In genomic region chr2:240418311-240418710, GRCh38 we compare ENCODE assay signal across 25 cellular contexts. TPM values are rescaled to one million over a fixed set of nuclear protein-coding genes. Genes with fewer than 3 reads are reported as not detected.
DNase-seq lines count a peak whose midpoint lies in the region; ATAC-seq, FAIRE-seq and TF ChIP-seq lines count a peak whose summit lies in the region.
"Had no signal": no experiment of that assay in that cellular context is flagged by ENCODE, and none has a peak within 500 bp of the region (broad histone marks: within the 10 kb centered on the region; RNA-seq: fewer than 3 reads in every experiment).

No MANE protein-coding gene starts in this region.

- CTCF ChIA-PET in IMR-90 (lab: Yijun Ruan, JAX), result no interaction called here
- CTCF ChIA-PET in HepG2 (lab: Yijun Ruan, JAX; ENCODE audit: low intra/inter-chr PET ratio, low total read pairs), result no interaction called here

- POLR2A ChIA-PET in IMR-90 (lab: Charles Lee; ENCODE audit: unreplicated experiment), result no interaction called here
- POLR2A ChIA-PET in HepG2 (lab: Yijun Ruan, JAX), result no interaction called here

- H3K36me3 ChIP-seq in IMR-90 (ENCODE audit: control insufficient read depth, insufficient read depth, low read length), result no peaks in the 10 kb centered on the region
- H3K36me3 ChIP-seq in HepG2 (replicated peaks in 1 of 2; ENCODE audit: control insufficient read depth in 1 of 2, insufficient read depth in 2 of 2, low read length in 2 of 2), result no peaks in the 10 kb centered on the region
- H3K36me3 ChIP-seq: HAP-1, MG63, SJSA1 had no signal

- ATAC-seq in IMR-90 (ENCODE audit: low read depth), result no peak
- ATAC-seq in HepG2, result no peak
- no peak for ATAC-seq in activated T-cell treated with anti-CD3 and anti-CD28 coated beads, Interleukin-2, amount 50 U/mL, for 4 hours
- ATAC-seq: GM23338 had no signal

- no peak overlapping the region for H2BK15ac ChIP-seq in IMR-90 (ENCODE audit: low read depth, low read length)

- H3K9me1 ChIP-seq in IMR-90 (ENCODE audit: insufficient read depth, low read length), result no peaks in the 10 kb centered on the region

- no peak overlapping the region for H3K18ac ChIP-seq in IMR-90 (ENCODE audit: low read depth, low read length)

- H3K27ac Mint-ChIP-seq in activated T-cell treated with anti-CD3 and anti-CD28 coated beads, Interleukin-2, amount 50 U/mL, for 24 hours, result no peak overlapping the region
- H3K27ac Mint-ChIP-seq: CD4-positive, alpha-beta T cell; GM23338 had no signal

- H3K4me3 ChIP-seq in IMR-90 (ENCODE audit: insufficient read depth, low read depth, low read length), result no peak overlapping the region
- no peak overlapping the region for H3K4me3 ChIP-seq in HepG2 (replicated peaks in 1 of 3; ENCODE audit: insufficient read depth in 1 of 3, low read depth in 2 of 3, low read length in 3 of 3)
- H3K4me3 ChIP-seq: BLaER1 treated with 17β-estradiol and CSF1 and Interleukin-3, amounts not matched to agents 10 nM and 100 nM; GM23338; HAP-1; MG63; SJSA1 had no signal

- H3K56ac ChIP-seq in IMR-90 (ENCODE audit: extremely low read depth, insufficient read depth, low read length), result no peak overlapping the region

- H4K5ac ChIP-seq in IMR-90 (ENCODE audit: low read depth, low read length), result no peak overlapping the region

- H3K79me2 ChIP-seq in HepG2 (ENCODE audit: insufficient read depth, low read length), result no peaks in the 10 kb centered on the region

- no peak overlapping the region for H3K9ac ChIP-seq in IMR-90 (ENCODE audit: low read depth, low read length)
- no peak overlapping the region for H3K9ac ChIP-seq in HepG2 (ENCODE audit: insufficient read depth, low read depth, low read length)
- H3K9ac ChIP-seq: BLaER1 treated with 17β-estradiol and CSF1 and Interleukin-3, amounts not matched to agents 10 nM and 100 nM had no signal

- H2AK5ac ChIP-seq in IMR-90 (ENCODE audit: low read depth, low read length), result no peak overlapping the region

- no peak overlapping the region for H2BK5ac ChIP-seq in IMR-90 (ENCODE audit: low read depth, low read length, poor library complexity, severe bottlenecking)

- H3K14ac ChIP-seq in IMR-90 (replicated peaks; ENCODE audit: low read depth, low read length), result no peak overlapping the region

- no peak overlapping the region for H2BK20ac ChIP-seq in IMR-90 (ENCODE audit: low read depth, low read length)

- TF ChIP-seq RAD21 in IMR-90 (IDR thresholded peaks at IDR 0.05; ENCODE audit: low read length), result no peak
- no peak for TF ChIP-seq RAD21 in HepG2 (CRISPR knock-in tag; IDR thresholded peaks at IDR 0.05)

- no peaks in the 10 kb centered on the region for H3K4me1 Mint-ChIP-seq in activated T-cell treated with anti-CD3 and anti-CD28 coated beads, Interleukin-2, amount 50 U/mL, for 24 hours (ENCODE audit: low read depth)
- no peaks in the 10 kb centered on the region for H3K4me1 Mint-ChIP-seq in activated T-cell treated with anti-CD3 and anti-CD28 coated beads, Interleukin-2, amount 50 U/mL, for 4 hours (ENCODE audit: low read depth)
- H3K4me1 Mint-ChIP-seq: GM23338 had no signal

- no peaks in the 10 kb centered on the region for H3K79me1 ChIP-seq in IMR-90 (ENCODE audit: low read depth in 1 of 2, low read length in 2 of 2)

- TF ChIP-seq EP300 in HepG2 (IDR thresholded peaks at IDR 0.05; ENCODE audit: low read depth in 2 of 2, low read length in 2 of 2) (no peak), HepG2 (CRISPR knock-in tag; IDR thresholded peaks at IDR 0.05; ENCODE audit: borderline replicate concordance) (no peak)

- peaks cover 10% of the 10 kb centered on the region for H3K9me3 Mint-ChIP-seq in activated T-cell treated with anti-CD3 and anti-CD28 coated beads, Interleukin-2, amount 50 U/mL, for 24 hours
- H3K9me3 Mint-ChIP-seq in activated T-cell treated with anti-CD3 and anti-CD28 coated beads, Interleukin-2, amount 50 U/mL, for 4 hours, result peaks cover 13% of the 10 kb centered on the region

- H3K23ac ChIP-seq in IMR-90 (ENCODE audit: low read depth, low read length), result no peak overlapping the region

- H2AK9ac ChIP-seq in IMR-90 (replicated peaks; ENCODE audit: low read depth, low read length, poor library complexity), result no peak overlapping the region

- dilution Hi-C loops in IMR-90 (cut with HindIII; ENCODE audit: low sequenced_read_pairs, unreplicated experiment), result no loop called here

- H4K20me1 ChIP-seq in IMR-90 (ENCODE audit: insufficient read depth, low read length), result no peaks in the 10 kb centered on the region
- no peaks in the 10 kb centered on the region for H4K20me1 ChIP-seq in HepG2 (ENCODE audit: insufficient read depth, low read length)
- H4K20me1 ChIP-seq: BLaER1 treated with 17β-estradiol and CSF1 and Interleukin-3, amounts not matched to agents 10 nM and 100 nM had no signal

- FAIRE-seq in HepG2 (lab: Jason Lieb, UNC), result no peak
- FAIRE-seq: A204.1, GM18507, HTR-8/SVneo had no signal

- H3K27ac ChIP-seq in IMR-90 (ENCODE audit: insufficient read depth, low read length) (no peak overlapping the region), HepG2 (ENCODE audit: extremely low read length, insufficient read depth, low read length) (no peak overlapping the region)
- H3K27ac ChIP-seq: BLaER1 treated with 17β-estradiol and CSF1 and Interleukin-3, amounts not matched to agents 10 nM and 100 nM; SJSA1 had no signal

- in situ Hi-C loops in IMR-90 (cut with MboI; ENCODE audit: low sequenced_read_pairs), result no loop called here
- in situ Hi-C loops in HepG2 (cut with HindIII; ENCODE audit: extremely low pct_ligation_motif_present, low pct_unique_long_range_greater_than_20kb), result no loop called here

- intact Hi-C loops in IMR-90 (cut with micrococcal nuclease), result no loop called here
- intact Hi-C loops in HepG2 (cut with micrococcal nuclease; ENCODE audit: unreplicated experiment), result loop anchor here (5.0 kb wide), 1 partner anchor 106 kb away; no protein-coding TSS in a partner anchor

- H3K4me2 ChIP-seq in IMR-90 (ENCODE audit: low read depth, low read length) (no peak overlapping the region), HepG2 (ENCODE audit: low read depth, low read length) (no peak overlapping the region)
- H3K4me2 ChIP-seq: BLaER1 treated with 17β-estradiol and CSF1 and Interleukin-3, amounts not matched to agents 10 nM and 100 nM; GM23338 had no signal

- WGBS in IMR-90 (ENCODE audit: extremely low coverage in 2 of 2, insufficient read length in 1 of 2), 2 experiments, result no CpG with 5 or more reads among the region's 1 CpG
- 0% methylated on average over 1 of the region's 1 CpG for WGBS in HepG2 (ENCODE audit: low lambda C conversion rate)

- no peak for TF ChIP-seq POLR2A in IMR-90 (IDR thresholded peaks at IDR 0.05; ENCODE audit: low read depth, low read length)
- no peak for TF ChIP-seq POLR2A in HepG2 (IDR thresholded peaks at IDR 0.05; ENCODE audit: insufficient read depth in 1 of 2, low read depth in 2 of 2, low read length in 2 of 2)

- no peak overlapping the region for H2BK120ac ChIP-seq in IMR-90 (ENCODE audit: low read depth, low read length)

- H3K36me3 Mint-ChIP-seq in activated T-cell treated with anti-CD3 and anti-CD28 coated beads, Interleukin-2, amount 50 U/mL, for 24 hours (ENCODE audit: low read depth), result no peaks in the 10 kb centered on the region
- H3K36me3 Mint-ChIP-seq in activated T-cell treated with anti-CD3 and anti-CD28 coated beads, Interleukin-2, amount 50 U/mL, for 4 hours (ENCODE audit: insufficient read depth), result no peaks in the 10 kb centered on the region

- H3K9me3 ChIP-seq in IMR-90 (ENCODE audit: control insufficient read depth, insufficient read depth, low read length) (peaks cover 15% of the 10 kb centered on the region), HepG2 (ENCODE audit: low read length) (peaks cover 35% of the 10 kb centered on the region)

- no peaks in the 10 kb centered on the region for H3K27me3 Mint-ChIP-seq in activated T-cell treated with anti-CD3 and anti-CD28 coated beads, Interleukin-2, amount 50 U/mL, for 24 hours
- peaks cover 2% of the 10 kb centered on the region for H3K27me3 Mint-ChIP-seq in activated T-cell treated with anti-CD3 and anti-CD28 coated beads, Interleukin-2, amount 50 U/mL, for 4 hours (ENCODE audit: low read depth)
- H3K27me3 Mint-ChIP-seq: CD4-positive, alpha-beta T cell had no signal

- H3K4me3 Mint-ChIP-seq in activated T-cell treated with anti-CD3 and anti-CD28 coated beads, Interleukin-2, amount 50 U/mL, for 24 hours, result no peak overlapping the region
- no peak overlapping the region for H3K4me3 Mint-ChIP-seq in activated T-cell treated with anti-CD3 and anti-CD28 coated beads, Interleukin-2, amount 50 U/mL, for 4 hours
- H3K4me3 Mint-ChIP-seq: CD4-positive, alpha-beta T cell; GM23338 had no signal

- H3K27me3 ChIP-seq in IMR-90 (ENCODE audit: control insufficient read depth, insufficient read depth, low read length), result no peaks in the 10 kb centered on the region; the same call in 1 of the 2 replicates
- peaks cover 5 to 23% of the 10 kb centered on the region in 2 experiments; a peak in 4 of 5 replicates for H3K27me3 ChIP-seq in HepG2 (ENCODE audit: control insufficient read depth in 1 of 2, insufficient read depth in 2 of 2, low read length in 2 of 2)
- H3K27me3 ChIP-seq: BLaER1 treated with 17β-estradiol and CSF1 and Interleukin-3, amounts not matched to agents 10 nM and 100 nM; MG63; SJSA1 had no signal

- no peak overlapping the region for H3K4ac ChIP-seq in IMR-90 (ENCODE audit: low read depth, low read length)

- TF ChIP-seq CTCF in IMR-90 (conservative IDR thresholded peaks at IDR 0.05; ENCODE audit: low read depth, low read length), result no peak
- TF ChIP-seq CTCF in HepG2 (CRISPR knock-in tag; IDR thresholded peaks at IDR 0.05), result no peak

- H3K4me1 ChIP-seq in IMR-90 (ENCODE audit: control insufficient read depth, insufficient read depth, low read length) (no peaks in the 10 kb centered on the region), HepG2 (ENCODE audit: insufficient read depth, low read length) (no peaks in the 10 kb centered on the region)
- H3K4me1 ChIP-seq: HAP-1, SJSA1 had no signal

- DNase-seq in activated T-cell treated with anti-CD3 and anti-CD28 coated beads, Interleukin-2, amount 50 U/mL, for 24 hours, result peak; percentile 14
- DNase-seq in activated T-cell treated with anti-CD3 and anti-CD28 coated beads, Interleukin-2, amount 50 U/mL, for 1 hour, result no peak
- DNase-seq in IMR-90 (no peak), HepG2 (ENCODE audit: low spot score) (no peak), ureter (ENCODE audit: low spot score) (peak; percentile 12), NCI-H1930 (lab: John Stamatoyannopoulos, UW) (no peak)
- DNase-seq in activated T-cell treated with anti-CD3 and anti-CD28 coated beads, Interleukin-2, amount 50 U/mL, for 4 hours, result no peak
- DNase-seq: AML-193; CD4-positive, alpha-beta T cell; DMS53; KG1; MG63; NCI-H1105 treated with DMSO at 0.1 percent for 48 hours; NCI-H146; NCI-H2029; NCI-H446; NCI-H526 treated with DMSO at 0.1 percent for 48 hours; RPMI8226 had no signal

- H4K91ac ChIP-seq in IMR-90 (ENCODE audit: insufficient read depth, low read depth, low read length), result no peak overlapping the region

- H2AFZ ChIP-seq in IMR-90 (replicated peaks; ENCODE audit: low read length, poor library complexity) (no peak overlapping the region), HepG2 (ENCODE audit: low read length) (no peak overlapping the region)
- H2AFZ ChIP-seq: GM23338 had no signal

- BruUV-seq in IMR-90 (replicated peaks; lab: Mats Ljungman, UMichigan), result no TSS peak
- no TSS peak for BruUV-seq in HepG2 (replicated peaks; lab: Mats Ljungman, UMichigan)

- H4K8ac ChIP-seq in IMR-90 (ENCODE audit: low read depth in 2 of 2, low read length in 2 of 2), result no peak overlapping the region

RNA-seq across cellular contexts. Expression of gene GPC1, which starts 17.2 kb away (rescaled TPM):
- total RNA-seq in IMR-90 (2012; rRNA removed), result 16.0 and 18.6 TPM in 2 replicates
- polyA plus RNA-seq in IMR-90 (2012; rRNA removed), result 211 and 222 TPM in 2 replicates
- polyA plus RNA-seq in IMR-90 (2012; cell fraction: cytosol; rRNA removed), result 148 and 334 TPM in 2 replicates
- 193 and 494 TPM in 2 replicates for polyA plus RNA-seq in IMR-90 (2012; cell fraction: nucleus; rRNA removed; ENCODE audit: low replicate concordance)
- total RNA-seq in HepG2 (2016; rRNA removed; fragmentation: Illumina TruSeq; extraction: Trizol), result 2.1 and 5.5 TPM in 2 replicates
- 0.91 and 1.6 TPM in 2 replicates for total RNA-seq in HepG2 (2016; cell fraction: cytosol; rRNA removed; fragmentation: Illumina TruSeq; extraction: Trizol; ENCODE audit: low read depth)
- total RNA-seq in HepG2 (2016; cell fraction: insoluble cytoplasmic fraction; rRNA removed; fragmentation: Illumina TruSeq; extraction: Trizol), result 1.8 and 5.2 TPM in 2 replicates
- 1.9 and 2.0 TPM in 2 replicates for total RNA-seq in HepG2 (2016; cell fraction: membrane; rRNA removed; fragmentation: Illumina TruSeq; extraction: Trizol)
- total RNA-seq in HepG2 (2016; cell fraction: nucleus; rRNA removed; fragmentation: Illumina TruSeq; extraction: Trizol), result 5.4 and 7.0 TPM in 2 replicates
- 4.0 and 4.8 TPM in 2 replicates for polyA plus RNA-seq in HepG2 (2011; rRNA removed)
- 2.4 and 5.8 TPM in 2 replicates for polyA plus RNA-seq in HepG2 (2011; cell fraction: cytosol; rRNA removed)
- polyA plus RNA-seq in HepG2 (2011; cell fraction: nucleus; rRNA removed), result 6.0 and 8.9 TPM in 2 replicates
- polyA plus RNA-seq in HepG2 (2012), result 1.1 and 2.2 TPM in 2 replicates
- 1.3 and 1.7 TPM in 2 replicates for polyA plus RNA-seq in HepG2 (2016; cell fraction: cytosol; fragmentation: Illumina TruSeq; extraction: Trizol; ENCODE audit: low read depth)
- polyA plus RNA-seq in HepG2 (2016; cell fraction: insoluble cytoplasmic fraction; fragmentation: Illumina TruSeq; extraction: Trizol; ENCODE audit: low read depth), result 3.2 and 3.7 TPM in 2 replicates
- 2.1 and 3.5 TPM in 2 replicates for polyA plus RNA-seq in HepG2 (2016; cell fraction: membrane; fragmentation: Illumina TruSeq; extraction: Trizol; ENCODE audit: low read depth)
- polyA plus RNA-seq in HepG2 (2016; cell fraction: nucleus; fragmentation: Illumina TruSeq; extraction: Trizol; ENCODE audit: insufficient read depth, low read depth), result 12.8 and 13.1 TPM in 2 replicates
- polyA minus RNA-seq in HepG2 (2011; rRNA and poly(A)+ RNA removed; ENCODE audit: low replicate concordance), result 9.2 and 40.8 TPM in 2 replicates
- 7.8 and 8.3 TPM in 2 replicates for polyA minus RNA-seq in HepG2 (2011; cell fraction: cytosol; rRNA and poly(A)+ RNA removed)
- polyA minus RNA-seq in HepG2 (2011; cell fraction: nucleus; rRNA and poly(A)+ RNA removed), result 2.1 and 4.8 TPM in 2 replicates
- 88.1 TPM for total RNA-seq in ureter
- total RNA-seq in activated T-cell treated with anti-CD3 and anti-CD28 coated beads, Interleukin-2, amount 50 U/mL, for 4 hours, result 1 to 10 TPM; 3.7 to 6.3 (median 5.9) TPM

Comparison
In these comparisons a context has a peak if more than half of its experiments do, and no peak if none do; other contexts are left out.
1. DNase-seq: peak in activated T-cell treated with anti-CD3 and anti-CD28 coated beads, Interleukin-2, amount 50 U/mL, for 24 hours (single experiment) and ureter (single experiment); none in activated T-cell treated with anti-CD3 and anti-CD28 coated beads, Interleukin-2, amount 50 U/mL, for 1 hour (single experiment), IMR-90 (single experiment), HepG2 (single experiment), NCI-H1930 (0 of 2) and activated T-cell treated with anti-CD3 and anti-CD28 coated beads, Interleukin-2, amount 50 U/mL, for 4 hours (single experiment).